Comparison of ENCODE assay signal across 14 cellular contexts in the genomic region with DNA sequence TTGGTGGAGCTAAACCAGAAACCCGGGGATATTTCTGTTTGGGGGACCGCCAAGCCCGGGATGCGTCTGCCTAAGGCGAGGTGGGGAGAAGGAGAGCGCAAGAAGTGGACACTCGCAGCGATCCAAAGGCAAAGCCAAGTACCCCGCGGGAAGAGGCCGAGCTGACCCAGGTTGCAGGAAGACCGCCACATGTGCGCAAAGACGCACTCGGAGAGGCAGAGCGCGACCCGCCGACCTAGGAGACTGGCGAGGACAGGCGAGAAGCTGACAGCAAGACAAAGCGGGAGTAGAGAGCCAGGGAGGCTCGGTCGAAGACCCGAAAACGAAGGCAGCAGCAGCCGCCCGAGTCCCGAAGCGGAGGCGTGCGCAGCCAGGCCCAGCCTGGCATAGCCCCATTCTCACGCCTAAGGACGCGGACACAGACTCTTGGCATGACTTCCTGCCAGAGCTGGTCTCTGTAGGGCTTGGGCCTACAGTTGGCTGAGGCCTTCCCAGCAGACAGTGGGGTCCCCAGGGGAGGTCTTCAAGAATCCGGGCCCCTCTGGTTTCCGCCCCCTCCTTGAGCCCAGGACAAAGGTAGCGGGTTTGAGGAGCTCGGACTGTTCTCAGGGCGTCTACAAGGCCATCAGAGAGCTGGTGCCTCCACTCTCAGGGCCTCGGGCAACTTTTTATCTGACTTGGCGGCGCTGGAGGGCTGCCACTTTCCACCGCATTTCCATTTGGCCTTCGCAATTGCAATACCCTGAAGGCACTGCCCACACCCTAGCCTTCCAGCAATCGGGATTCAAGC.
A peak's percentile ranks its signal among the peaks of the same experiment; 100 is the strongest.
DNase-seq lines count a peak whose midpoint lies in the region; ATAC-seq and TF ChIP-seq lines count a peak whose summit lies in the region.
"Had no signal": no experiment of that assay in that cellular context is flagged by ENCODE, and none has a peak within 500 bp of the region (broad histone marks: within the 10 kb centered on the region; RNA-seq: fewer than 3 reads in every experiment).

No MANE protein-coding gene starts in this region.

- TF ChIP-seq CTCF in C4-2B (conservative IDR thresholded peaks at IDR 0.05) = no peak
- TF ChIP-seq CTCF in HL-60 (IDR thresholded peaks at IDR 0.05; ENCODE audit: insufficient read depth, low read length) = no peak
- no peak for TF ChIP-seq CTCF in nephron progenitor cell (IDR thresholded peaks at IDR 0.05)

- H3K27ac ChIP-seq in C4-2B = peak overlapping the region; percentile 89
- peak overlapping the region; percentile 92 for H3K27ac ChIP-seq in HL-60 (replicated peaks)
- H3K27ac ChIP-seq: vagina had no signal

- no peak overlapping the region for H3K4me3 ChIP-seq in HL-60 (replicated peaks; ENCODE audit: insufficient read depth, low read length)
- H3K4me3 ChIP-seq: lung had no signal

- peaks cover 19% of the 10 kb centered on the region for H3K9me3 Mint-ChIP-seq in nephron progenitor cell

- DNase-seq in HL-60 (ENCODE audit: low read depth in 1 of 2, low spot score in 1 of 2) (no peak), ecto neural progenitor cell (ENCODE audit: low spot score) (peak; percentile 66), nephron progenitor cell (peak; percentile 15), KBM-7 (no peak), NCI-H82 (lab: John Stamatoyannopoulos, UW) (no peak)
- DNase-seq: aorta, NCI-H1436 treated with DMSO at 0.1 percent for 48 hours, stomach, T-helper 1 cell had no signal

- peaks cover 69% of the 10 kb centered on the region for H3K4me1 Mint-ChIP-seq in nephron progenitor cell

- ATAC-seq in GM18502 (IDR thresholded peaks at IDR 0.05; ENCODE audit: poor library complexity, unreplicated experiment) = no peak
- ATAC-seq in GM18907 (IDR thresholded peaks at IDR 0.05; ENCODE audit: unreplicated experiment) = no peak

- no peaks in the 10 kb centered on the region for H3K27me3 ChIP-seq in HL-60 (ENCODE audit: insufficient read depth, poor library complexity, severe bottlenecking)

- H3K27ac Mint-ChIP-seq in nephron progenitor cell = no peak overlapping the region

- H3K4me3 Mint-ChIP-seq in nephron progenitor cell = peak overlapping the region; percentile 62

- in situ Hi-C loops in KBM-7 (cut with MboI; ENCODE audit: low pct_unique_long_range_greater_than_20kb, low sequenced_read_pairs) = no loop called here

- no peaks in the 10 kb centered on the region for H3K36me3 Mint-ChIP-seq in nephron progenitor cell (ENCODE audit: low read depth)

- H3K27me3 Mint-ChIP-seq in nephron progenitor cell (ENCODE audit: low read depth, poor library complexity) = peaks cover 23% of the 10 kb centered on the region

Comparison
In these comparisons a context has a peak if more than half of its experiments do, and no peak if none do; other contexts are left out.
1. DNase-seq: peak in ecto neural progenitor cell (single experiment) and nephron progenitor cell (single experiment); none in HL-60 (0 of 2), KBM-7 (single experiment) and NCI-H82 (single experiment).